Comparison of ENCODE assay signal across 17 cellular contexts in genomic region chr1:56671542-56671941, GRCh38. TPM values are rescaled to one million over a fixed set of nuclear protein-coding genes. Genes with fewer than 3 reads are reported as not detected.
"Had no signal": no experiment of that assay in that cellular context is flagged by ENCODE, and none has a peak within 500 bp of the region (broad histone marks: within the 10 kb centered on the region; RNA-seq: fewer than 3 reads in every experiment).

No MANE protein-coding gene starts in this region.

- H3K9me3 ChIP-seq: esophagus muscularis mucosa, heart right ventricle, left lung, lower lobe of right lung had no signal

- DNase-seq: dermis blood vessel endothelial cell; dorsolateral prefrontal cortex; effector CD4-positive, alpha-beta T cell; effector memory CD4-positive, alpha-beta T cell; foreskin keratinocyte; glutamatergic neuron; head of caudate nucleus; heart right ventricle; hippocampal formation; left cardiac atrium; left lung; lower lobe of right lung; mesendoderm; midbrain; naive thymus-derived CD4-positive, alpha-beta T cell had no signal

- H3K4me1 ChIP-seq: foreskin keratinocyte, left lung, lower lobe of right lung had no signal

- H3K36me3 ChIP-seq: left lung, lower lobe of right lung had no signal

- H3K4me3 ChIP-seq: coronary artery, dorsolateral prefrontal cortex, esophagus muscularis mucosa, heart right ventricle, left lung, lower lobe of right lung had no signal

- ATAC-seq: foreskin keratinocyte; heart right ventricle; left cardiac atrium; left lung; lower lobe of right lung; naive thymus-derived CD4-positive, alpha-beta T cell had no signal

- H3K27me3 ChIP-seq: dorsolateral prefrontal cortex, esophagus muscularis mucosa, foreskin keratinocyte, heart right ventricle, left lung had no signal

- H3K27ac ChIP-seq: coronary artery, dorsolateral prefrontal cortex, esophagus muscularis mucosa, foreskin keratinocyte, heart right ventricle, left lung, lower lobe of right lung had no signal

RNA-seq across cellular contexts. Expression of gene PRKAA2, which starts 26.4 kb away (rescaled TPM):
- total RNA-seq: naive thymus-derived CD4-positive, alpha-beta T cell had no signal
- polyA plus RNA-seq: naive thymus-derived CD4-positive, alpha-beta T cell had no signal
